In the genomic region with DNA sequence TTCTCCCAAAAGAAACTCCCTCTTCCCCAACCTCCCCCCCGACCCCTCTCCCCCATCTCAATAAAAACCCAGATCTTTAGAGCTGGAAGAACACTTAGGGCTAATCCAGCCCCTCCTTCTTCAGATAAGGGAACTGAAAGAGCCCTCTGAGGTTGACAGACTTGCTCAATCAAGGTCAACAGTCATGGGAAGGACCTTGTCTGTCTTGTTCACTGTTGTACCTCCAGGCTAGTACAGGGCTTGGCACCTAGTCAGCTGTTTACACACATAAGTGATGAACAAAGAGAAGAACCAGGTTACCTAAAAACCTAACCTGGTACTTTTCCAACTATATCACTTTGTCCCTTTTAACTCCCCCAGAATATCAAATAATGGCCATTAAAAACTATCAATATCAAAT, we compare ENCODE assay signal across 9 cellular contexts. TPM values are rescaled to one million over a fixed set of nuclear protein-coding genes. Genes with fewer than 3 reads are reported as not detected.
A peak's percentile ranks its signal among the peaks of the same experiment; 100 is the strongest.
DNase-seq lines count a peak whose midpoint lies in the region; ATAC-seq, FAIRE-seq and TF ChIP-seq lines count a peak whose summit lies in the region.
"Had no signal": no experiment of that assay in that cellular context is flagged by ENCODE, and none has a peak within 500 bp of the region (broad histone marks: within the 10 kb centered on the region; RNA-seq: fewer than 3 reads in every experiment).

No MANE protein-coding gene starts in this region.

- SMC1A ChIA-PET in GM12878 (lab: Charles Lee; ENCODE audit: uncharacterized antibody, unreplicated experiment), result interaction anchor here (0.7 to 3.1 kb wide), 9 partner anchors 8 to 225 kb away, joined by 3 to 21 read pairs (median 3); no protein-coding TSS in a partner anchor

- H3K27ac ChIP-seq in GM12878 (ENCODE audit: control insufficient read depth, insufficient read depth) (no peak overlapping the region), prostate gland (no peak overlapping the region)
- H3K27ac ChIP-seq: SK-N-MC had no signal

- intact Hi-C loops in CD14-positive monocyte (cut with micrococcal nuclease), result loop anchor here in 1 of 2 donors (10.0 kb wide), 1 partner anchor 110 kb away; no protein-coding TSS in a partner anchor
- intact Hi-C loops in GM12878 (cut with micrococcal nuclease; ENCODE audit: unreplicated experiment), result loop anchor here (5.0 kb wide), 1 partner anchor 118 kb away; the partner anchor contains the start of gene SNAPC3
- intact Hi-C loops in prostate gland (cut with DNase I), result loop anchor here (5.0 kb wide), 1 partner anchor 92 kb away; no protein-coding TSS in a partner anchor

- CTCF ChIA-PET in GM12878 (lab: Yijun Ruan, JAX), result interaction anchor here (1.0 to 1.6 kb wide), 4 partner anchors 14 to 94 kb away, joined by 3 to 4 read pairs (median 4); no protein-coding TSS in a partner anchor

- H3K9me3 Mint-ChIP-seq in CD14-positive monocyte, result peaks cover 0 to 1% (median 0%) of the 10 kb centered on the region in 7 donors

- RAD21 ChIA-PET in GM12878 (lab: Charles Lee; ENCODE audit: unreplicated experiment), result interaction anchor here (0.8 to 1.3 kb wide), 2 partner anchors 22 to 228 kb away, joined by 3 to 4 read pairs; no protein-coding TSS in a partner anchor

- no peak overlapping the region for H3K27ac Mint-ChIP-seq in CD14-positive monocyte

- no peaks in the 10 kb centered on the region for H4K20me1 ChIP-seq in GM12878 (ENCODE audit: control insufficient read depth, insufficient read depth)

- no peaks in the 10 kb centered on the region; a peak in 1 of 4 replicates for H3K27me3 ChIP-seq in GM12878 (replicated peaks in 1 of 2; ENCODE audit: control insufficient read depth in 2 of 2, insufficient read depth in 2 of 2, low read length in 1 of 2)
- H3K27me3 ChIP-seq in prostate gland (replicated peaks; ENCODE audit: insufficient read depth), result no peaks in the 10 kb centered on the region

- no peak overlapping the region for H2AFZ ChIP-seq in GM12878 (ENCODE audit: control insufficient read depth, low read depth, low read length)

- TF ChIP-seq RAD21 in GM12878 (IDR thresholded peaks at IDR 0.05; ENCODE audit: insufficient read depth, low read depth, low read length), result no peak

- H3K4me3 Mint-ChIP-seq in CD14-positive monocyte, result peak overlapping the region in 1 of 2 donors; percentile 3

- TF ChIP-seq CTCF in CD14-positive monocyte (IDR thresholded peaks at IDR 0.05) (no peak), GM12878 (IDR thresholded peaks at IDR 0.05 in 2 of 3, conservative IDR thresholded peaks at IDR 0.05 in 1 of 3; ENCODE audit: control insufficient read depth in 2 of 3, extremely low read depth in 1 of 3, insufficient read depth in 1 of 3, low read depth in 3 of 3, low read length in 3 of 3) (no peak), prostate gland (IDR thresholded peaks at IDR 0.05) (no peak)

- no TSS peak for BruUV-seq in GM12878 (replicated peaks; lab: Mats Ljungman, UMichigan)

- in situ Hi-C loops in GM12878 (cut with MboI), result no loop called here

- POLR2A ChIA-PET in GM12878 (lab: Charles Lee), result interaction anchor here (0.9 to 1.4 kb wide), 2 partner anchors 10 to 122 kb away, joined by 3 read pairs; no protein-coding TSS in a partner anchor

- no peak overlapping the region for H3K4me2 ChIP-seq in GM12878 (ENCODE audit: control insufficient read depth, insufficient read depth)

- H3K36me3 Mint-ChIP-seq in CD14-positive monocyte, result no peaks in the 10 kb centered on the region

- TF ChIP-seq EP300 in GM12878 (IDR thresholded peaks at IDR 0.05; ENCODE audit: borderline replicate concordance in 1 of 2, control insufficient read depth in 1 of 2, low read depth in 2 of 2, low read length in 2 of 2), result no peak

- H3K9ac ChIP-seq in GM12878 (ENCODE audit: control insufficient read depth, insufficient read depth, low read length), result no peak overlapping the region

- DNase-seq in CD14-positive monocyte (ENCODE audit: low spot score) (peak; percentile 58), GM12878 (ENCODE audit: low read depth, low spot score) (no peak), SW480 (ENCODE audit: low spot score) (no peak), AG08395 (ENCODE audit: low spot score) (no peak), prostate gland (ENCODE audit: low spot score) (no peak), frontal cortex (ENCODE audit: low spot score in 2 of 2) (no peak)

- no peaks in the 10 kb centered on the region for H3K79me2 ChIP-seq in GM12878 (ENCODE audit: control insufficient read depth, insufficient read depth, low read length)

- TF ChIP-seq POLR2A in GM12878 (IDR thresholded peaks at IDR 0.05; ENCODE audit: low read depth, low read length) (no peak), prostate gland (IDR thresholded peaks at IDR 0.05) (no peak)

- H3K4me3 ChIP-seq in GM12878 (no peak overlapping the region), prostate gland (no peak overlapping the region)
- H3K4me3 ChIP-seq: SK-N-MC had no signal

- ATAC-seq in GM18517 (IDR thresholded peaks at IDR 0.05; ENCODE audit: unreplicated experiment) (peak; percentile 25), HG02943 (IDR thresholded peaks at IDR 0.05; ENCODE audit: low read depth, unreplicated experiment) (peak; percentile 27), GM12878 (peak; percentile 44)

- H3K4me1 ChIP-seq in GM12878 (ENCODE audit: control insufficient read depth, insufficient read depth, low read length) (peaks cover 12% of the 10 kb centered on the region; the same call in 1 of the 2 replicates), prostate gland (replicated peaks) (no peaks in the 10 kb centered on the region)

- peaks cover 43% of the 10 kb centered on the region for H3K4me1 Mint-ChIP-seq in CD14-positive monocyte

- 0% methylated on average over 1 of the region's 1 CpG for WGBS in GM12878 (ENCODE audit: insufficient coverage, insufficient replicate concordance, low lambda C conversion rate, missing lambda C conversion rate)
- 84% methylated on average over 1 of the region's 1 CpG for WGBS in prostate gland

- no peaks in the 10 kb centered on the region for H3K9me3 ChIP-seq in GM12878 (replicated peaks; ENCODE audit: control insufficient read depth, insufficient read depth, low read length)
- no peaks in the 10 kb centered on the region for H3K9me3 ChIP-seq in prostate gland

- peaks cover 2 to 13% (median 8%) of the 10 kb centered on the region in 3 donors for H3K27me3 Mint-ChIP-seq in CD14-positive monocyte (ENCODE audit: low read depth in 3 of 3)

- no peaks in the 10 kb centered on the region for H3K36me3 ChIP-seq in GM12878 (ENCODE audit: control insufficient read depth in 2 of 2, insufficient read depth in 2 of 2, low read length in 1 of 2)
- H3K36me3 ChIP-seq in prostate gland, result no peaks in the 10 kb centered on the region

- FAIRE-seq in GM12878 (lab: Jason Lieb, UNC) (peak; percentile 61), frontal cortex (lab: Jason Lieb, UNC) (no peak)

TF ChIP-seq in GM12878, 131 proteins besides CTCF, POLR2A, EP300 and RAD21 (continues in another document):
- TF ChIP-seq NKRF (conservative IDR thresholded peaks at IDR 0.05) (no peak), FOS (IDR thresholded peaks at IDR 0.05; ENCODE audit: borderline replicate concordance, extremely low read depth, insufficient read length) (no peak), IRF4 (IDR thresholded peaks at IDR 0.05; ENCODE audit: low read depth, low read length) (0 out of 2 replicates have a peak, but pooled peaks have one; percentile 29), ZNF24 (IDR thresholded peaks at IDR 0.05) (no peak), RUNX3 (IDR thresholded peaks at IDR 0.05; ENCODE audit: low read length) (peak; percentile 21; the same call in 1 of the 2 replicates)
- TF ChIP-seq, protein P1, sequence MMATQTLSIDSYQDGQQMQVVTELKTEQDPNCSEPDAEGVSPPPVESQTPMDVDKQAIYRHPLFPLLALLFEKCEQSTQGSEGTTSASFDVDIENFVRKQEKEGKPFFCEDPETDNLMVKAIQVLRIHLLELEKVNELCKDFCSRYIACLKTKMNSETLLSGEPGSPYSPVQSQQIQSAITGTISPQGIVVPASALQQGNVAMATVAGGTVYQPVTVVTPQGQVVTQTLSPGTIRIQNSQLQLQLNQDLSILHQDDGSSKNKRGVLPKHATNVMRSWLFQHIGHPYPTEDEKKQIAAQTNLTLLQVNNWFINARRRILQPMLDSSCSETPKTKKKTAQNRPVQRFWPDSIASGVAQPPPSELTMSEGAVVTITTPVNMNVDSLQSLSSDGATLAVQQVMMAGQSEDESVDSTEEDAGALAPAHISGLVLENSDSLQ (IDR thresholded peaks at IDR 0.05), result peak; percentile 39; the same call in 1 of the 2 replicates

RNA-seq across cellular contexts. Expression of gene TTC39B, which starts 2.4 kb away (rescaled TPM):
- polyA plus RNA-seq in CD14-positive monocyte (1 to 10 TPM in 1 of 2 donors, under 1 TPM in 1; 0.87 to 3.1 TPM), GM12878 (2011; rRNA removed) (1.4 and 2.2 TPM in 2 replicates), GM12878 (2014; fragmentation: Illumina TruSeq; extraction: Trizol) (2.5 and 2.7 TPM in 2 replicates), GM12878 (2014; fragmentation: Nextera tagmentation; extraction: Ambion mirVana) (1 to 10 TPM; 1.0 to 1.4 TPM), GM12878 (2014; rRNA removed) (1.0 and 1.8 TPM in 2 replicates), GM12878 (2016; fragmentation: Nextera tagmentation; extraction: Ambion mirVana) (1 to 10 TPM in 1 of 2 experiments, under 1 TPM in 1; 0.68 to 1.6 TPM)
- total RNA-seq in GM12878 (2013; cell fraction: nucleolus; rRNA removed), result 2.1 and 2.2 TPM in 2 replicates
- total RNA-seq in GM12878 (2014; rRNA removed) (1.5 and 2.5 TPM in 2 replicates), GM12878 (2014; rRNA removed; fragmentation: Illumina TruSeq; extraction: Trizol) (1.7 and 2.6 TPM in 2 replicates), GM12878 (2021) (2.4 and 3.6 TPM in 2 replicates), prostate gland (1 to 10 TPM; 4.2 to 4.3 TPM), frontal cortex (4.9 TPM)
- polyA plus RNA-seq in GM12878 (2011; ENCODE audit: low read depth), result 0.54 TPM
- 0.52 and 0.54 TPM in 2 replicates for polyA plus RNA-seq in GM12878 (2011; cell fraction: cytosol; rRNA removed)
- polyA plus RNA-seq in GM12878 (2011; cell fraction: nucleus; rRNA removed), result 0.98 and 1.2 TPM in 2 replicates
- polyA plus RNA-seq in GM12878 (2012), result 0.39 and 0.65 TPM in 2 replicates
- polyA minus RNA-seq in GM12878 (2011; rRNA and poly(A)+ RNA removed), result 2.9 and 4.8 TPM in 2 replicates
- polyA minus RNA-seq in GM12878 (2011; cell fraction: cytosol; rRNA and poly(A)+ RNA removed), result 0.62 and 1.2 TPM in 2 replicates
- polyA minus RNA-seq in GM12878 (2011; cell fraction: nucleus; rRNA and poly(A)+ RNA removed), result 1.2 and 2.2 TPM in 2 replicates
